ENCODE assay signal across 9 cellular contexts in the genomic region with DNA sequence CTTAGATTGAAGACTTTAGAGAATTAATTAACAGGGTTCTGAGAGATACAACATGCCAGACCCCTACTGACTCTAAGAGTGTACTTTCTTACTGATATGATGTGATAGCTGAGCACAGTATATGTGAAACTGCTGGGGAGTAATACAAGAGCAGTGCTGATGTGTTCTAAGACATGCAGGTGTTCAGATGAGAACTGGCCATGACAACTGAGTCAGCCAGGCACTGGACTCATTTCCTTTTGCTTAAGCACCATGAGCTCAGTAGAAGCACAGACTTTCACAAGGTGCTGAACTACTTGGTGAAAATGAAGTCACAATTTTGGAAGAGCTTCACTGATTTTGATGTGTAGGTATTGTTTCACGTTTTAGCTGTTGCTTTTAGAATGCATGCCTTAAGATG. TPM values are rescaled to one million over a fixed set of nuclear protein-coding genes. Genes with fewer than 3 reads are reported as not detected.
DNase-seq lines count a peak whose midpoint lies in the region; ATAC-seq and TF ChIP-seq lines count a peak whose summit lies in the region.
"Had no signal": no experiment of that assay in that cellular context is flagged by ENCODE, and none has a peak within 500 bp of the region (broad histone marks: within the 10 kb centered on the region; RNA-seq: fewer than 3 reads in every experiment).

No MANE protein-coding gene starts in this region.

- intact Hi-C loops in spleen (cut with DNase I; ENCODE audit: low total_unique reads): no loop called here

- no peaks in the 10 kb centered on the region for H3K36me3 ChIP-seq in spleen

- no peak overlapping the region for H3K27ac ChIP-seq in spleen

- TF ChIP-seq CTCF in spleen (IDR thresholded peaks at IDR 0.05 in 8 of 11, conservative IDR thresholded peaks at IDR 0.05 in 3 of 11): no peak

- H3K4me1 ChIP-seq in spleen: peaks cover 0 to 15% (median 8%) of the 10 kb centered on the region in 6 donors

- peak; percentile 65 for ATAC-seq in GM18907 (IDR thresholded peaks at IDR 0.05; ENCODE audit: unreplicated experiment)
- ATAC-seq in GM21619 (IDR thresholded peaks at IDR 0.05; ENCODE audit: unreplicated experiment): peak; percentile 89
- ATAC-seq in HG03442 (IDR thresholded peaks at IDR 0.05; ENCODE audit: unreplicated experiment): peak; percentile 81
- ATAC-seq in GM19328 (IDR thresholded peaks at IDR 0.05; ENCODE audit: unreplicated experiment): no peak
- ATAC-seq: left ventricle myocardium superior had no signal

- DNase-seq in kidney tubule cell (ENCODE audit: low spot score) (peak; percentile 70), spleen (no peak), NCI-H2196 treated with DMSO at 0.1 percent for 48 hours (lab: John Stamatoyannopoulos, UW; ENCODE audit: unreplicated experiment) (no peak)
- DNase-seq: DND-41, left ventricle myocardium superior had no signal

- H3K9me3 ChIP-seq in spleen: no peaks in the 10 kb centered on the region

- no peak overlapping the region for H3K4me3 ChIP-seq in spleen

- TF ChIP-seq POLR2A in spleen (IDR thresholded peaks at IDR 0.05): no peak

- H3K27me3 ChIP-seq in spleen (replicated peaks in 1 of 7): peaks cover 0 to 13% (median 0%) of the 10 kb centered on the region in 7 donors

- WGBS in spleen, 5 donors: 60 to 86% (median 81%) methylated on average over 1 of the region's 1 CpG

RNA-seq across cellular contexts. Expression of a gene that starts 15.9 kb away (rescaled TPM):
- total RNA-seq in spleen: 100 to 1,000 TPM in 3 of 7 donors, 10 to 100 TPM in 4; 58.4 to 133 (median 94.5) TPM
- polyA plus RNA-seq in spleen: 10 to 100 TPM; 12.9 to 23.8 (median 20.8) TPM

RNA-seq across cellular contexts. Expression of a gene that starts 36.0 kb away (rescaled TPM):
- total RNA-seq in spleen: under 1 TPM in 5 of 7 donors, not detected in 2; 0.23 to 0.87 (median 0.63) TPM
- polyA plus RNA-seq in spleen: under 1 TPM; 0.09 to 0.26 (median 0.09) TPM
